In the genomic region with DNA sequence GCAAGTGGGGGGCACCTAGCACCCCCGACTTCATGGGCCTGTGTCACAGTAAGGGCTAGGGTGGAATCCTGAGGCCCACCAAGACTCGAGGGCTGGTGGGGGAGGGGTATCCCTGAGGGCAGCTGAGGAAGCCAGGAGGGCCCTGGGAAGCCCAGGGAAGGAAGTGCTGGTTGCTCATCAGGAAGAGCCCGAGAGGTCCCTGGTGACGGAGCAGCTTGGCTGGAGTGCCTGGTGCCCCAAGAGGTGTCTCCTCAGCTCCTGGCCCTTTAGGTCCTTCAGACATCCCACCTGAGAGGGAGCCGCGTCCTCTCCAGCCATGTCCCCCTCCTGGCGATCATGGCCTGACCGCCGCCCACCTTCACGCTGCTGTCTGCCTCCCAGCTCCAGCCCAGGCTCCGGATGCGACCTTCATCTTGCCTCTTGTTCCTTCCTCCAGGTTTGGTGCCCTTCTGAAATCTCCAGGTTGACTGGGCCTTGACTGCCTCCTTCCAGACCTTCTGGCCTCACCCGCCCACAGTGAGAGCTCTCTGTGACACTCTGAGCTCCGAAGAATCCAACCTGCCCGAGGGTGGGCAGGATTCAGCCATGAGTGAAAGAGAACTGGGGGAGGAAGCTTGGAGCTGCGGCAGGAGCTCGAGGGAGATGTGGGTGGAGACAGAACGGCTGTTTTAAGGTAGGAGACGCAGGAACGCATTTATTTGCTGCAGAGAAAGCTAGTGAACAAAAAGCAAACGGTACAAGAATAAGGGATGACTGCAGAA, we compare ENCODE assay signal across 2 cellular contexts.
A peak's percentile ranks its signal among the peaks of the same experiment; 100 is the strongest.
TF ChIP-seq lines count a peak whose summit lies in the region.

No MANE protein-coding gene starts in this region.

TF ChIP-seq in GM23338, 12 proteins besides CTCF, POLR2A, EP300 and RAD21:
- TF ChIP-seq JUNB (IDR thresholded peaks at IDR 0.05; ENCODE audit: unreplicated experiment) (no peak), EZH2phosphoT487 (IDR thresholded peaks at IDR 0.05; ENCODE audit: unreplicated experiment) (no peak), ZNF114 (CRISPR knock-in tag; IDR thresholded peaks at IDR 0.05) (no peak), CREB1 (CRISPR knock-in tag; IDR thresholded peaks at IDR 0.05; ENCODE audit: low read depth) (no peak)

TF ChIP-seq in K562, 482 proteins besides CTCF, POLR2A, EP300 and RAD21 (continues in another document):
- TF ChIP-seq JUNB (CRISPR knock-in tag; conservative IDR thresholded peaks at IDR 0.05), result 0 out of 2 replicates have a peak, but pooled peaks have one; percentile 11
- TF ChIP-seq FOXA1 (IDR thresholded peaks at IDR 0.05; ENCODE audit: borderline replicate concordance), result no peak
- TF ChIP-seq ARNT (IDR thresholded peaks at IDR 0.05), result no peak
- no peak for TF ChIP-seq FIP1L1 (IDR thresholded peaks at IDR 0.05; ENCODE audit: low read depth, low read length, poor library complexity, severe bottlenecking)
- TF ChIP-seq CSDE1 (IDR thresholded peaks at IDR 0.05), result no peak
- TF ChIP-seq POLR2G (IDR thresholded peaks at IDR 0.05; ENCODE audit: low read depth, low read length), result 0 out of 2 replicates have a peak, but pooled peaks have one; percentile 24
- TF ChIP-seq SMARCA4 (IDR thresholded peaks at IDR 0.05), result no peak
- TF ChIP-seq, protein P1, sequence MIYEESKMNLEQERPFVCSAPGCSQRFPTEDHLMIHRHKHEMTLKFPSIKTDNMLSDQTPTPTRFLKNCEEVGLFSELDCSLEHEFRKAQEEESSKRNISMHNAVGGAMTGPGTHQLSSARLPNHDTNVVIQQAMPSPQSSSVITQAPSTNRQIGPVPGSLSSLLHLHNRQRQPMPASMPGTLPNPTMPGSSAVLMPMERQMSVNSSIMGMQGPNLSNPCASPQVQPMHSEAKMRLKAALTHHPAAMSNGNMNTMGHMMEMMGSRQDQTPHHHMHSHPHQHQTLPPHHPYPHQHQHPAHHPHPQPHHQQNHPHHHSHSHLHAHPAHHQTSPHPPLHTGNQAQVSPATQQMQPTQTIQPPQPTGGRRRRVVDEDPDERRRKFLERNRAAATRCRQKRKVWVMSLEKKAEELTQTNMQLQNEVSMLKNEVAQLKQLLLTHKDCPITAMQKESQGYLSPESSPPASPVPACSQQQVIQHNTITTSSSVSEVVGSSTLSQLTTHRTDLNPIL (CRISPR knock-in tag; IDR thresholded peaks at IDR 0.05), result no peak
- TF ChIP-seq ZBTB8A (IDR thresholded peaks at IDR 0.05; ENCODE audit: partially characterized antibody), result no peak
- TF ChIP-seq ZNF584 (CRISPR knock-in tag; IDR thresholded peaks at IDR 0.05; ENCODE audit: low read depth), result no peak
- 0 out of 2 replicates have a peak, but pooled peaks have one; percentile 2 for TF ChIP-seq SMAD4 (CRISPR knock-in tag; conservative IDR thresholded peaks at IDR 0.05)
- TF ChIP-seq ZNF586 (CRISPR knock-in tag; conservative IDR thresholded peaks at IDR 0.05), result no peak
- no peak for TF ChIP-seq PML (IDR thresholded peaks at IDR 0.05; ENCODE audit: low read length)
- TF ChIP-seq ATF4 (CRISPR knock-in tag; IDR thresholded peaks at IDR 0.05), result no peak
- TF ChIP-seq, protein P2, sequence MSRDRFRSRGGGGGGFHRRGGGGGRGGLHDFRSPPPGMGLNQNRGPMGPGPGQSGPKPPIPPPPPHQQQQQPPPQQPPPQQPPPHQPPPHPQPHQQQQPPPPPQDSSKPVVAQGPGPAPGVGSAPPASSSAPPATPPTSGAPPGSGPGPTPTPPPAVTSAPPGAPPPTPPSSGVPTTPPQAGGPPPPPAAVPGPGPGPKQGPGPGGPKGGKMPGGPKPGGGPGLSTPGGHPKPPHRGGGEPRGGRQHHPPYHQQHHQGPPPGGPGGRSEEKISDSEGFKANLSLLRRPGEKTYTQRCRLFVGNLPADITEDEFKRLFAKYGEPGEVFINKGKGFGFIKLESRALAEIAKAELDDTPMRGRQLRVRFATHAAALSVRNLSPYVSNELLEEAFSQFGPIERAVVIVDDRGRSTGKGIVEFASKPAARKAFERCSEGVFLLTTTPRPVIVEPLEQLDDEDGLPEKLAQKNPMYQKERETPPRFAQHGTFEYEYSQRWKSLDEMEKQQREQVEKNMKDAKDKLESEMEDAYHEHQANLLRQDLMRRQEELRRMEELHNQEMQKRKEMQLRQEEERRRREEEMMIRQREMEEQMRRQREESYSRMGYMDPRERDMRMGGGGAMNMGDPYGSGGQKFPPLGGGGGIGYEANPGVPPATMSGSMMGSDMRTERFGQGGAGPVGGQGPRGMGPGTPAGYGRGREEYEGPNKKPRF (IDR thresholded peaks at IDR 0.05; ENCODE audit: low read depth, low read length), result no peak
- TF ChIP-seq ZKSCAN8 (CRISPR knock-in tag; IDR thresholded peaks at IDR 0.05), result no peak
- TF ChIP-seq, protein P3, sequence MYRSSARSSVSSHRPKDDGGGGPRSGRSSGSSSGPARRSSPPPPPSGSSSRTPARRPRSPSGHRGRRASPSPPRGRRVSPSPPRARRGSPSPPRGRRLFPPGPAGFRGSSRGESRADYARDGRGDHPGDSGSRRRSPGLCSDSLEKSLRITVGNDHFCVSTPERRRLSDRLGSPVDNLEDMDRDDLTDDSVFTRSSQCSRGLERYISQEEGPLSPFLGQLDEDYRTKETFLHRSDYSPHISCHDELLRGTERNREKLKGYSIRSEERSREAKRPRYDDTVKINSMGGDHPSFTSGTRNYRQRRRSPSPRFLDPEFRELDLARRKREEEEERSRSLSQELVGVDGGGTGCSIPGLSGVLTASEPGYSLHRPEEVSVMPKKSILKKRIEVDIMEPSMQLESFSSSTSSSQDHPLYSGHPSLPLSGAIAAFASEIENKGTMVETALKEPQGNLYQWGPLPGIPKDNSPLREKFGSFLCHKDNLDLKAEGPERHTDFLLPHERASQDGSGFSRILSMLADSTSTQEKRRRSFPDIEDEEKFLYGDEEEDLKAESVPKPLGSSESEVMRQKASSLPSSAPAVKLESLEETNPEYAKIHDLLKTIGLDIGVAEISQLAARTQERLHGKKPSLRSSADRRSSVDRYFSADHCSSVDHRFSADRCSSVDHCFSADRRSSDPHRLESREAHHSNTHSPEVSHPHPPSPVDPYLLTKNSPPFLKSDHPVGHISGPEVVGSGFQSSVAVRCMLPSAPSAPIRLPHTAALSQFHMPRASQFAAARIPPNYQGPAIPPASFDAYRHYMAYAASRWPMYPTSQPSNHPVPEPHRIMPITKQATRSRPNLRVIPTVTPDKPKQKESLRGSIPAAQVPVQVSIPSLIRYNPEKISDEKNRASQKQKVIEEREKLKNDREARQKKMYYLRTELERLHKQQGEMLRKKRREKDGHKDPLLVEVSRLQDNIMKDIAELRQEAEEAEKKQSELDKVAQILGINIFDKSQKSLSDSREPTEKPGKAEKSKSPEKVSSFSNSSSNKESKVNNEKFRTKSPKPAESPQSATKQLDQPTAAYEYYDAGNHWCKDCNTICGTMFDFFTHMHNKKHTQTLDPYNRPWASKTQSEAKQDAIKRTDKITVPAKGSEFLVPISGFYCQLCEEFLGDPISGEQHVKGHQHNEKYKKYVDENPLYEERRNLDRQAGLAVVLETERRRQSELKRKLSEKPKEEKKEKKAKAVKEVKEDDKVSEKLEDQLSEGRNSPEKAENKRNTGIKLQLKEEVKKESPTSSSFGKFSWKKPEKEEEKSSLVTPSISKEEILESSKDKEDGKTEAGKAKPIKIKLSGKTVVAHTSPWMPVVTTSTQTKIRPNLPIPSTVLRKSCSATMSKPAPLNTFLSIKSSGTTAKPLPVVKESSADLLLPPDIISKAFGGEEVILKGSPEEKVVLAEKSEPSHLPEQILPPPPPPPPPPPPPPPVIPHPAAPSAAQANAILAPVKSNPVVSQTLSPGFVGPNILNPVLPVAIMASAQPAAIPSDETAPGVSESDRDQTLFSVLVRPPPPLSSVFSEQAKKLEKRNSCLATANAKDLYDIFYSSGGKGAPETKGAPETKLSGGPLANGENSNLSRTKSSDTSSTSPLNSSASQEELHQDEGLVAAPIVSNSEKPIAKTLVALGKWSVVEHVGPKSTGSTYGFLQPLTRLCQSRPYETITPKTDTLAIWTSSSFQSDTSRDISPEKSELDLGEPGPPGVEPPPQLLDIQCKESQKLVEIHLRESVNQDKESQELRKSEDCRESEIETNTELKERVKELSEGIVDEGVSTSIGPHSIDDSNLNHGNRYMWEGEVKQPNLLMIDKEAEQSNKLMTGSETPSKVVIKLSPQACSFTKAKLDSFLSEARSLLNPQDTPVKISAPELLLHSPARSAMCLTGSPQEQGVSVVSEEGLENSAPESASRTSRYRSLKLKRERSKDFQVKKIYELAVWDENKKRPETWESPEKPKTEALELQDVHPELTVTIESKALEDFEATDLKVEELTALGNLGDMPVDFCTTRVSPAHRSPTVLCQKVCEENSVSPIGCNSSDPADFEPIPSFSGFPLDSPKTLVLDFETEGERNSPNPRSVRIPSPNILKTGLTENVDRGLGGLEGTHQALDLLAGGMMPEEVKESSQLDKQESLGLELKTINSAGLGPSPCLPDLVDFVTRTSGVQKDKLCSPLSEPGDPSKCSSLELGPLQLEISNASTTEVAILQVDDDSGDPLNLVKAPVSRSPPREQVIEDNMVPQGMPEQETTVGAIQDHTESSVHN (IDR thresholded peaks at IDR 0.05; ENCODE audit: borderline replicate concordance in 1 of 2, low read depth in 1 of 2), result no peak
- peak; percentile 52; the same call in 1 of the 2 replicates for TF ChIP-seq ZNF592 (IDR thresholded peaks at IDR 0.05)
- no peak for TF ChIP-seq YY1 (IDR thresholded peaks at IDR 0.05; ENCODE audit: borderline replicate concordance in 1 of 3, control insufficient read depth in 1 of 3, extremely low read depth in 1 of 3, insufficient read depth in 3 of 3, insufficient read length in 1 of 3, insufficient replicate concordance in 2 of 3, low read depth in 1 of 3, low read length in 2 of 3)
- TF ChIP-seq, protein P4, sequence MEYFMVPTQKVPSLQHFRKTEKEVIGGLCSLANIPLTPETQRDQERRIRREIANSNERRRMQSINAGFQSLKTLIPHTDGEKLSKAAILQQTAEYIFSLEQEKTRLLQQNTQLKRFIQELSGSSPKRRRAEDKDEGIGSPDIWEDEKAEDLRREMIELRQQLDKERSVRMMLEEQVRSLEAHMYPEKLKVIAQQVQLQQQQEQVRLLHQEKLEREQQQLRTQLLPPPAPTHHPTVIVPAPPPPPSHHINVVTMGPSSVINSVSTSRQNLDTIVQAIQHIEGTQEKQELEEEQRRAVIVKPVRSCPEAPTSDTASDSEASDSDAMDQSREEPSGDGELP (CRISPR knock-in tag; IDR thresholded peaks at IDR 0.05; ENCODE audit: borderline replicate concordance), result 0 out of 2 replicates have a peak, but pooled peaks have one; percentile 18
- TF ChIP-seq ZNF324 (CRISPR knock-in tag; IDR thresholded peaks at IDR 0.05), result no peak
- peak; percentile 22 for TF ChIP-seq CHD1 (IDR thresholded peaks at IDR 0.05; ENCODE audit: low read length)
- no peak for TF ChIP-seq FOXJ2 (tag; IDR thresholded peaks at IDR 0.05)
- TF ChIP-seq ZKSCAN1 (IDR thresholded peaks at IDR 0.05; ENCODE audit: low read depth, low read length), result no peak
- peak; percentile 37; the same call in 1 of the 2 replicates for TF ChIP-seq GABPB1 (CRISPR knock-in tag; IDR thresholded peaks at IDR 0.05)
- TF ChIP-seq, protein P5, sequence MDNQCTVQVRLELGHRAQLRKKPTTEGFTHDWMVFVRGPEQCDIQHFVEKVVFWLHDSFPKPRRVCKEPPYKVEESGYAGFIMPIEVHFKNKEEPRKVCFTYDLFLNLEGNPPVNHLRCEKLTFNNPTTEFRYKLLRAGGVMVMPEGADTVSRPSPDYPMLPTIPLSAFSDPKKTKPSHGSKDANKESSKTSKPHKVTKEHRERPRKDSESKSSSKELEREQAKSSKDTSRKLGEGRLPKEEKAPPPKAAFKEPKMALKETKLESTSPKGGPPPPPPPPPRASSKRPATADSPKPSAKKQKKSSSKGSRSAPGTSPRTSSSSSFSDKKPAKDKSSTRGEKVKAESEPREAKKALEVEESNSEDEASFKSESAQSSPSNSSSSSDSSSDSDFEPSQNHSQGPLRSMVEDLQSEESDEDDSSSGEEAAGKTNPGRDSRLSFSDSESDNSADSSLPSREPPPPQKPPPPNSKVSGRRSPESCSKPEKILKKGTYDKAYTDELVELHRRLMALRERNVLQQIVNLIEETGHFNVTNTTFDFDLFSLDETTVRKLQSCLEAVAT (IDR thresholded peaks at IDR 0.05), result 0 out of 4 replicates have a peak, but pooled peaks of 1 of the 2 experiments have one; percentile 13
- TF ChIP-seq RBFOX2 (IDR thresholded peaks at IDR 0.05; ENCODE audit: low read depth, low read length), result 0 out of 2 replicates have a peak, but pooled peaks have one; percentile 12
- no peak for TF ChIP-seq CCAR2 (IDR thresholded peaks at IDR 0.05; ENCODE audit: low read depth, low read length)
- no peak for TF ChIP-seq ATF1 (CRISPR knock-in tag; IDR thresholded peaks at IDR 0.05)
- no peak for TF ChIP-seq ATF1 (tag; IDR thresholded peaks at IDR 0.05)
- TF ChIP-seq EGR1 (conservative IDR thresholded peaks at IDR 0.05), result peak; percentile 23
